Comparison of ENCODE assay signal across 19 cellular contexts in genomic region chr1:245707941-245708340, GRCh38.
"Had no signal": no experiment of that assay in that cellular context is flagged by ENCODE, and none has a peak within 500 bp of the region (broad histone marks: within the 10 kb centered on the region; RNA-seq: fewer than 3 reads in every experiment).

No MANE protein-coding gene starts in this region.

- H3K4me1 ChIP-seq: parathyroid adenoma, sigmoid colon, transverse colon, upper lobe of right lung, uterus had no signal

- H3K9me3 ChIP-seq: mucosa of descending colon, sigmoid colon, thoracic aorta, transverse colon, upper lobe of right lung, uterus had no signal

- H3K27ac ChIP-seq: coronary artery, parathyroid adenoma, sigmoid colon, thoracic aorta, transverse colon, upper lobe of right lung, uterus had no signal

- DNase-seq: dermis blood vessel endothelial cell; effector memory CD8-positive, alpha-beta T cell; kidney; mesenchymal stem cell; mucosa of descending colon; naive B cell; right cardiac atrium; sigmoid colon; stimulated activated CD4-positive, alpha-beta T cell treated with anti-CD3 and anti-CD28 coated beads, Interleukin-4, amount 100 ng/mL, for 4 hours; stimulated activated naive CD8-positive, alpha-beta T cell treated with anti-CD3 and anti-CD28 coated beads, Interleukin-15, Interleukin-2, amounts not matched to agents 100 U/mL and 50 U/mL, for 24 hours; transverse colon; upper lobe of right lung; uterus had no signal

- H3K36me3 ChIP-seq: sigmoid colon, thoracic aorta, transverse colon, upper lobe of right lung, uterus had no signal

- H3K4me3 ChIP-seq: coronary artery, mucosa of descending colon, sigmoid colon, thoracic aorta, transverse colon, upper lobe of right lung, uterus had no signal

- ATAC-seq: effector memory CD8-positive, alpha-beta T cell; left lobe of liver; mucosa of descending colon; natural killer cell treated with Interleukin-12 subunit alpha and Interleukin-12 subunit beta and Interleukin-15 and Interleukin-18, amount 100 ng/mL, for 72 hours; right cardiac atrium; stimulated activated memory B cell treated with anti-CD40 and anti-IgM and Interleukin-4, amounts not matched to agents 10 μg/mL and 1 μg/mL and 100 μg/mL, for 72 hours; stimulated activated naive CD8-positive, alpha-beta T cell treated with anti-CD3 and anti-CD28 coated beads, Interleukin-15, Interleukin-2, amounts not matched to agents 100 U/mL and 50 U/mL, for 24 hours; upper lobe of right lung had no signal

- H3K27me3 ChIP-seq: sigmoid colon, transverse colon, upper lobe of right lung, uterus had no signal
